ENCODE assay signal across 8 cellular contexts in the genomic region with DNA sequence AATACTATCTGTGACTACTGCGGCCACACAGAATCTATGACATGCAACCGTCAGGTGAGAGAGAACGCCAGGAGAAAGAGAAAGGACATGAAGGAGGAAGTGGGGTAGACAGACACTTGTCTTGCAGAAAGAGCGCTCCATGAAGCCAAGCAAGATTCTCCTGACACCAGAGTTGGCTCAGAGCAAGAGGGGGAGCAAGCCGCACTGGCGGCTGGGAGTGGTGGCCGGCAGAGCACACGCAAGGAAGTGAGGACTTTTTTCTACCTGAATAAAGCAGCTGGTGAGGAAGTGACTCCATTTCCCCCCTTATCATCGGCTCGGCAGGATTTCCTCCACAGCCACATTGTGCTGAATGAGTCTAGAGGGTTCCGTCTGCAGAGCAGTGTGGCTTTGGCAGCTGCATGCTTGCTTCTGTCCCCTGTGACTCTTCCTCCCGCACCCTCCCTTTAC.
DNase-seq lines count a peak whose midpoint lies in the region; ATAC-seq and TF ChIP-seq lines count a peak whose summit lies in the region.

No MANE protein-coding gene starts in this region.

- no peak for TF ChIP-seq CTCF in DND-41 (IDR thresholded peaks at IDR 0.05; ENCODE audit: borderline replicate concordance, extremely low read depth, low read length, poor library complexity, severe bottlenecking)

- DNase-seq in DND-41: peak; percentile 84
- DNase-seq in activated CD4-positive, alpha-beta T cell treated with anti-CD3 and anti-CD28 coated beads, Interleukin-2, amount 10 ng/mL, durations not matched to agents 24 days and 14 days: peak; percentile 84
- no peak for DNase-seq in NCI-H1436 (lab: John Stamatoyannopoulos, UW)
- no peak for DNase-seq in NCI-H2227 treated with DMSO at 0.1 percent for 48 hours (lab: John Stamatoyannopoulos, UW)
- no peak for DNase-seq in amniotic stem cell (lab: John Stamatoyannopoulos, UW)
- no peak for DNase-seq in posterior vena cava (ENCODE audit: low spot score)

- peaks cover 48% of the 10 kb centered on the region for H3K36me3 Mint-ChIP-seq in activated CD4-positive, alpha-beta T cell treated with anti-CD3 and anti-CD28 coated beads, Interleukin-2, amount 10 ng/mL, durations not matched to agents 24 days and 14 days (ENCODE audit: low read depth)

- no peaks in the 10 kb centered on the region for H3K27me3 Mint-ChIP-seq in activated CD4-positive, alpha-beta T cell treated with anti-CD3 and anti-CD28 coated beads, Interleukin-2, amount 10 ng/mL, durations not matched to agents 24 days and 14 days

- intact Hi-C loops in activated CD4-positive, alpha-beta T cell treated with anti-CD3 and anti-CD28 coated beads, Interleukin-2, amount 10 ng/mL, durations not matched to agents 24 days and 14 days (cut with micrococcal nuclease): loop anchor here (1.0 kb wide), 1 partner anchor 17 kb away; no protein-coding TSS in a partner anchor
- intact Hi-C loops in posterior vena cava (cut with DNase I): loop anchor here in 1 of 2 donors (10.0 kb wide), 1 partner anchor 107 kb away; no protein-coding TSS in a partner anchor

- H3K9me3 ChIP-seq in DND-41 (ENCODE audit: insufficient read depth, low read length, severe bottlenecking): no peaks in the 10 kb centered on the region
- no peaks in the 10 kb centered on the region for H3K9me3 ChIP-seq in iPS-18a (ENCODE audit: control insufficient read depth, low read depth, low read length)

- H3K9ac ChIP-seq in DND-41 (ENCODE audit: low read depth, low read length) (peak overlapping the region; percentile 51), iPS-18a (ENCODE audit: low read length) (peak overlapping the region; percentile 24)

- H3K9me3 Mint-ChIP-seq in activated CD4-positive, alpha-beta T cell treated with anti-CD3 and anti-CD28 coated beads, Interleukin-2, amount 10 ng/mL, durations not matched to agents 24 days and 14 days: peaks cover 3% of the 10 kb centered on the region

- H3K27me3 ChIP-seq in DND-41 (ENCODE audit: insufficient read depth, low read length, poor library complexity) (no peaks in the 10 kb centered on the region), iPS-18a (ENCODE audit: control insufficient read depth, insufficient read depth, low read length) (no peaks in the 10 kb centered on the region)

- peaks cover 19% of the 10 kb centered on the region for H3K36me3 ChIP-seq in DND-41 (ENCODE audit: insufficient read depth, low read length)
- no peaks in the 10 kb centered on the region for H3K36me3 ChIP-seq in iPS-18a (ENCODE audit: control insufficient read depth, low read depth, low read length)

- H3K4me1 ChIP-seq in DND-41 (ENCODE audit: insufficient read depth, low read length): peaks cover 57% of the 10 kb centered on the region
- peaks cover 8% of the 10 kb centered on the region for H3K4me1 ChIP-seq in iPS-18a (ENCODE audit: control insufficient read depth, low read depth, low read length)

- peak overlapping the region; percentile 44; the same call in 1 of the 2 replicates for H2AFZ ChIP-seq in DND-41 (ENCODE audit: low read depth, low read length)

- H3K4me1 Mint-ChIP-seq in activated CD4-positive, alpha-beta T cell treated with anti-CD3 and anti-CD28 coated beads, Interleukin-2, amount 10 ng/mL, durations not matched to agents 24 days and 14 days: peaks cover 55% of the 10 kb centered on the region

- H3K27ac ChIP-seq in DND-41 (ENCODE audit: low read length): peak overlapping the region; percentile 87
- no peak overlapping the region for H3K27ac ChIP-seq in iPS-18a (ENCODE audit: low read length)

- peak overlapping the region; percentile 90 for H3K27ac Mint-ChIP-seq in activated CD4-positive, alpha-beta T cell treated with anti-CD3 and anti-CD28 coated beads, Interleukin-2, amount 10 ng/mL, durations not matched to agents 24 days and 14 days

- peaks cover 88% of the 10 kb centered on the region for H3K79me2 ChIP-seq in DND-41 (ENCODE audit: insufficient read depth, low read length)

- peak overlapping the region; percentile 82 for H3K4me3 Mint-ChIP-seq in activated CD4-positive, alpha-beta T cell treated with anti-CD3 and anti-CD28 coated beads, Interleukin-2, amount 10 ng/mL, durations not matched to agents 24 days and 14 days

- peak overlapping the region; percentile 65 for H3K4me2 ChIP-seq in DND-41 (ENCODE audit: insufficient read depth, low read length)

- ATAC-seq in DND-41 (ENCODE audit: insufficient read depth, low read depth): peak; percentile 91
- ATAC-seq in HG02981 (IDR thresholded peaks at IDR 0.05; ENCODE audit: unreplicated experiment): peak; percentile 26

- H3K4me3 ChIP-seq in DND-41 (ENCODE audit: low read depth in 1 of 2, low read length in 2 of 2) (peak overlapping the region in 1 of 2 experiments; percentile 49; a peak in 2 of 4 replicates), iPS-18a (ENCODE audit: low read length) (peak overlapping the region; percentile 63)

- H4K20me1 ChIP-seq in DND-41 (ENCODE audit: insufficient read depth, low read length): no peaks in the 10 kb centered on the region

Comparison
In these comparisons a context has a peak if more than half of its experiments do, and no peak if none do; other contexts are left out.
1. DNase-seq: peak in DND-41 (single experiment) and activated CD4-positive, alpha-beta T cell treated with anti-CD3 and anti-CD28 coated beads, Interleukin-2, amount 10 ng/mL, durations not matched to agents 24 days and 14 days (single experiment); none in NCI-H1436 (single experiment), NCI-H2227 treated with DMSO at 0.1 percent for 48 hours (single experiment), amniotic stem cell (single experiment) and posterior vena cava (single experiment).